In the genomic region with DNA sequence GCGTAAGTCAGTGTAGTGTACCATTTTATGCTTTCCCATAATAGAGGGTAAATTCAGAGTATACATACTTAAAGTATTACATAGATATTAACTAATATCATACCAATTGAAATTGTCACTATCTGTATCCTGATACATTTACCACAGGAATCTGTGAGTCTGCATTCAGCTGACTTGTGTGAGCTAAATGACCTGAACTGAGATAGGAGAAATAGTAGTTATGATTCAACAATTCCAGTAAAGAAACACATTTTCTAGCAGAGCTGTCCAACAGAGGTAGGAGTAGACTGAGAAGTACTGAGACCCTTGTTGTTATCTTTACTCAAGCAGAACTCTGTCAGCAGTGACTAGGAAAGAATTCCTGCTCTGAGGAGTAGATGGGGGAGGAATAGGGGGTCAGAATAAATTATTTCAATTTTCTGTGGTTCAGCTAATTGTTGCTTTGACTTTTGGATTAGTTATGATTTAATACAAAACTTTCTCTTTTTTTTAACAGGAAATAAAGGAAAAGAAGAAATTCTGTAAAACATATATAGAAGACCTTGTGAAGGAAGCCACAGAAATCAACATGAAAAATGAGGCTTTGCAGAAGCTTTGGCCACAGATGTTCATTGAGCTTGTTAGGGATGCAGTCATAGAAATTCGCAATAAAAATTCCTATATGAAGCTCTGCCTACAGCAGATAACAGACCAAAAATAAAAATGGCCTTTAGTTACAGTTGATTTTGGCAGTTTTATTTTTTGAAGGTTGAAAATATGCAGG, we compare ENCODE assay signal across 12 cellular contexts.
DNase-seq lines count a peak whose midpoint lies in the region; ATAC-seq and TF ChIP-seq lines count a peak whose summit lies in the region.
"Had no signal": no experiment of that assay in that cellular context is flagged by ENCODE, and none has a peak within 500 bp of the region (broad histone marks: within the 10 kb centered on the region; RNA-seq: fewer than 3 reads in every experiment).

No MANE protein-coding gene starts in this region.

- CTCF ChIA-PET in SK-N-SH (lab: Yijun Ruan, JAX): interaction anchor here (1.1 to 1.2 kb wide), 2 partner anchors 8 to 337 kb away, joined by 3 to 5 read pairs; no protein-coding TSS in a partner anchor

- H3F3A ChIP-seq in SK-N-SH (replicated peaks; ENCODE audit: insufficient read depth): peaks cover 54% of the 10 kb centered on the region

- H3K9me3 ChIP-seq in SK-N-SH: no peaks in the 10 kb centered on the region

- no peaks in the 10 kb centered on the region for H3K79me2 ChIP-seq in SK-N-SH (ENCODE audit: insufficient read depth)

- H3K4me1 ChIP-seq in SK-N-SH (ENCODE audit: control insufficient read depth in 1 of 2, insufficient read depth in 2 of 2, low read depth in 1 of 2, low read length in 1 of 2): peaks cover 0 to 34% of the 10 kb centered on the region in 2 experiments; a peak in 3 of 4 replicates

- no peak for TF ChIP-seq RAD21 in SK-N-SH (IDR thresholded peaks at IDR 0.05; ENCODE audit: low read length)

- peak in 1 of 2 experiments; percentile 98; a peak in 2 of 4 replicates for TF ChIP-seq EP300 in SK-N-SH (IDR thresholded peaks at IDR 0.05; ENCODE audit: borderline replicate concordance in 1 of 2, low read depth in 1 of 2, low read length in 1 of 2)

- TF ChIP-seq CTCF in SK-N-SH (IDR thresholded peaks at IDR 0.05) (no peak), fibroblast of the aortic adventitia (IDR thresholded peaks at IDR 0.05; ENCODE audit: insufficient read depth, low read length) (no peak)

- no peak for ATAC-seq in GM21390 (IDR thresholded peaks at IDR 0.05; ENCODE audit: unreplicated experiment)
- ATAC-seq in naive thymus-derived CD8-positive, alpha-beta T cell: no peak
- ATAC-seq in GM21360 (IDR thresholded peaks at IDR 0.05; ENCODE audit: unreplicated experiment): no peak
- ATAC-seq: activated T-cell treated with anti-CD3 and anti-CD28 coated beads, Interleukin-2, amount 50 U/mL, for 4 hours; right cardiac atrium had no signal

- peak overlapping the region; percentile 55 for H3K4me2 ChIP-seq in SK-N-SH

- no peaks in the 10 kb centered on the region for H4K20me1 ChIP-seq in SK-N-SH (ENCODE audit: insufficient read depth)

- intact Hi-C loops in activated T-helper 1 cell treated with anti-CD3 and anti-CD28 coated beads, Interleukin-12 subunit alpha, Interleukin-12 subunit beta, Interleukin-2, Interleukin-4 antibody, amounts not matched to agents 30 ng/mL and 10 ng/mL and 1 ng/mL, durations not matched to agents 14 hours and 24 hours and 36 hours (cut with micrococcal nuclease): no loop called here

- H3K9ac ChIP-seq in SK-N-SH: peak overlapping the region; percentile 72

- no peaks in the 10 kb centered on the region for H3K27me3 ChIP-seq in SK-N-SH (ENCODE audit: insufficient read depth)

- POLR2A ChIA-PET in SK-N-SH (lab: Yijun Ruan, JAX): no interaction called here
- POLR2A ChIA-PET in naive thymus-derived CD8-positive, alpha-beta T cell (lab: Charles Lee): no interaction called here

- no peak overlapping the region for H2AFZ ChIP-seq in SK-N-SH (ENCODE audit: low read depth)

- peak overlapping the region; percentile 51 to 97; a peak in 3 of 4 replicates for H3K27ac ChIP-seq in SK-N-SH (ENCODE audit: low read depth in 2 of 2, low read length in 1 of 2)

- 38% methylated on average over 2 of the region's 2 CpGs for WGBS in SK-N-SH (ENCODE audit: low lambda C conversion rate)

- no peak overlapping the region for H3K27ac Mint-ChIP-seq in naive thymus-derived CD8-positive, alpha-beta T cell
- H3K27ac Mint-ChIP-seq in activated T-helper 1 cell treated with anti-CD3 and anti-CD28 coated beads, Interleukin-12 subunit alpha, Interleukin-12 subunit beta, Interleukin-2, Interleukin-4 antibody, amounts not matched to agents 30 ng/mL and 10 ng/mL and 1 ng/mL, durations not matched to agents 14 hours and 24 hours and 36 hours: no peak overlapping the region

- H3K36me3 ChIP-seq in SK-N-SH (replicated peaks in 1 of 2; ENCODE audit: control insufficient read depth in 1 of 2, insufficient read depth in 2 of 2, low read length in 1 of 2): peaks cover 0 to 3% of the 10 kb centered on the region in 2 experiments

- no peak overlapping the region for H3K4me3 Mint-ChIP-seq in naive thymus-derived CD8-positive, alpha-beta T cell
- no peak overlapping the region for H3K4me3 Mint-ChIP-seq in activated T-helper 1 cell treated with anti-CD3 and anti-CD28 coated beads, Interleukin-12 subunit alpha, Interleukin-12 subunit beta, Interleukin-2, Interleukin-4 antibody, amounts not matched to agents 30 ng/mL and 10 ng/mL and 1 ng/mL, durations not matched to agents 14 hours and 24 hours and 36 hours
- H3K4me3 Mint-ChIP-seq: activated T-cell treated with anti-CD3 and anti-CD28 coated beads, Interleukin-2, amount 50 U/mL, for 4 hours had no signal

- H3K9me2 ChIP-seq in SK-N-SH: no peaks in the 10 kb centered on the region

- H3K36me3 Mint-ChIP-seq in naive thymus-derived CD8-positive, alpha-beta T cell: no peaks in the 10 kb centered on the region
- H3K36me3 Mint-ChIP-seq in activated T-helper 1 cell treated with anti-CD3 and anti-CD28 coated beads, Interleukin-12 subunit alpha, Interleukin-12 subunit beta, Interleukin-2, Interleukin-4 antibody, amounts not matched to agents 30 ng/mL and 10 ng/mL and 1 ng/mL, durations not matched to agents 14 hours and 24 hours and 36 hours (ENCODE audit: low read depth): no peaks in the 10 kb centered on the region

- peak; percentile 94 for DNase-seq in EL
- DNase-seq in SK-N-SH: no peak
- peak; percentile 99 for DNase-seq in fibroblast of the aortic adventitia (ENCODE audit: low read depth)
- peak; percentile 76 for DNase-seq in skeletal muscle cell (ENCODE audit: low read depth)
- DNase-seq in naive thymus-derived CD8-positive, alpha-beta T cell: no peak
- no peak for DNase-seq in activated T-helper 1 cell treated with anti-CD3 and anti-CD28 coated beads, Interleukin-12 subunit alpha, Interleukin-12 subunit beta, Interleukin-2, Interleukin-4 antibody, amounts not matched to agents 30 ng/mL and 10 ng/mL and 1 ng/mL, durations not matched to agents 14 hours and 24 hours and 36 hours (ENCODE audit: low spot score)
- DNase-seq: activated CD4-positive, alpha-beta T cell treated with anti-CD3 and anti-CD28 coated beads for 1 hour; activated T-cell treated with anti-CD3 and anti-CD28 coated beads, Interleukin-2, amount 50 U/mL, for 4 hours; COR-L47; right cardiac atrium had no signal

- peaks cover 3 to 46% (median 10%) of the 10 kb centered on the region in 5 donors for H3K27me3 Mint-ChIP-seq in naive thymus-derived CD8-positive, alpha-beta T cell
- no peaks in the 10 kb centered on the region for H3K27me3 Mint-ChIP-seq in activated T-helper 1 cell treated with anti-CD3 and anti-CD28 coated beads, Interleukin-12 subunit alpha, Interleukin-12 subunit beta, Interleukin-2, Interleukin-4 antibody, amounts not matched to agents 30 ng/mL and 10 ng/mL and 1 ng/mL, durations not matched to agents 14 hours and 24 hours and 36 hours (ENCODE audit: insufficient read depth)

- no peaks in the 10 kb centered on the region for H3K4me1 Mint-ChIP-seq in naive thymus-derived CD8-positive, alpha-beta T cell
- H3K4me1 Mint-ChIP-seq in activated T-helper 1 cell treated with anti-CD3 and anti-CD28 coated beads, Interleukin-12 subunit alpha, Interleukin-12 subunit beta, Interleukin-2, Interleukin-4 antibody, amounts not matched to agents 30 ng/mL and 10 ng/mL and 1 ng/mL, durations not matched to agents 14 hours and 24 hours and 36 hours (ENCODE audit: low read depth): no peaks in the 10 kb centered on the region

- no peak overlapping the region for H3K4me3 ChIP-seq in SK-N-SH (ENCODE audit: low read depth in 2 of 2, low read length in 1 of 2)
- H3K4me3 ChIP-seq in fibroblast of the aortic adventitia (ENCODE audit: low read depth, low read length): no peak overlapping the region
- no peak overlapping the region for H3K4me3 ChIP-seq in skeletal muscle cell (ENCODE audit: low read depth, low read length)

- no peaks in the 10 kb centered on the region for H3K9me3 Mint-ChIP-seq in naive thymus-derived CD8-positive, alpha-beta T cell
- no peaks in the 10 kb centered on the region for H3K9me3 Mint-ChIP-seq in activated T-helper 1 cell treated with anti-CD3 and anti-CD28 coated beads, Interleukin-12 subunit alpha, Interleukin-12 subunit beta, Interleukin-2, Interleukin-4 antibody, amounts not matched to agents 30 ng/mL and 10 ng/mL and 1 ng/mL, durations not matched to agents 14 hours and 24 hours and 36 hours
- H3K9me3 Mint-ChIP-seq: activated T-cell treated with anti-CD3 and anti-CD28 coated beads, Interleukin-2, amount 50 U/mL, for 4 hours had no signal

TF ChIP-seq in SK-N-SH, 30 proteins besides CTCF, POLR2A, EP300 and RAD21 (continues in another document):
- TF ChIP-seq CHD2 (IDR thresholded peaks at IDR 0.05; ENCODE audit: low read length, partially characterized antibody) (no peak), NRF1 (IDR thresholded peaks at IDR 0.05; ENCODE audit: low read depth, low read length) (no peak), MXI1 (IDR thresholded peaks at IDR 0.05; ENCODE audit: low read depth, low read length) (no peak), FOSL2 (IDR thresholded peaks at IDR 0.05; ENCODE audit: borderline replicate concordance, low read depth) (peak; percentile 97), EZH2phosphoT487 (IDR thresholded peaks at IDR 0.05; ENCODE audit: borderline replicate concordance, low read depth) (no peak), ELF1 (IDR thresholded peaks at IDR 0.05) (peak; percentile 36; the same call in 1 of the 2 replicates), POLR2AphosphoS5 (IDR thresholded peaks at IDR 0.05; ENCODE audit: low read depth, low read length) (peak; percentile 65; the same call in 1 of the 2 replicates), GATA2 (CRISPR knock-in tag; IDR thresholded peaks at IDR 0.05) (no peak), TAF1 (IDR thresholded peaks at IDR 0.05; ENCODE audit: borderline replicate concordance, low read depth, low read length) (0 out of 2 replicates have a peak, but pooled peaks have one; percentile 12), RXRA (IDR thresholded peaks at IDR 0.05; ENCODE audit: borderline replicate concordance, low read depth) (peak; percentile 95), TCF12 (IDR thresholded peaks at IDR 0.05) (peak; percentile 95), RCOR1 (IDR thresholded peaks at IDR 0.05; ENCODE audit: low read length) (no peak), FOXM1 (IDR thresholded peaks at IDR 0.05; ENCODE audit: low read depth) (peak; percentile 82), RFX5 (IDR thresholded peaks at IDR 0.05; ENCODE audit: low read length) (no peak), FOXJ3 (CRISPR knock-in tag; IDR thresholded peaks at IDR 0.05) (no peak)

Comparison
In these comparisons a context has a peak if more than half of its experiments do, and no peak if none do; other contexts are left out.
1. DNase-seq: peak in EL (single experiment), fibroblast of the aortic adventitia (single experiment) and skeletal muscle cell (single experiment); none in SK-N-SH (single experiment), naive thymus-derived CD8-positive, alpha-beta T cell (0 of 10) and activated T-helper 1 cell treated with anti-CD3 and anti-CD28 coated beads, Interleukin-12 subunit alpha, Interleukin-12 subunit beta, Interleukin-2, Interleukin-4 antibody, amounts not matched to agents 30 ng/mL and 10 ng/mL and 1 ng/mL, durations not matched to agents 14 hours and 24 hours and 36 hours (single experiment).